In genomic region chr7:123557631-123558505, GRCh38 we compare ENCODE assay signal across 8 cellular contexts. TPM values are rescaled to one million over a fixed set of nuclear protein-coding genes. Genes with fewer than 3 reads are reported as not detected.
DNase-seq lines count a peak whose midpoint lies in the region; ATAC-seq and TF ChIP-seq lines count a peak whose summit lies in the region.

TSS of gene NDUFA5 (minus strand) at chr7:123557818. CDS start at chr7:123557795, 23 bp downstream.

- peak; percentile 98 for DNase-seq in NCI-H146 treated with DMSO at 0.1 percent for 48 hours (lab: John Stamatoyannopoulos, UW; ENCODE audit: unreplicated experiment)
- peak; percentile 90 to 98 (median 97) for DNase-seq in T-helper 1 cell
- DNase-seq in amniotic epithelial cell (ENCODE audit: low read depth), result peak; percentile 98
- peak; percentile 90 to 100 for DNase-seq in heart right ventricle
- DNase-seq in posterior cingulate gyrus, result peak; percentile 95 to 99 (median 97)
- DNase-seq in upper lobe of left lung, result peak; percentile 73 to 98

- peaks cover 3 to 47% (median 38%) of the 10 kb centered on the region in 9 donors for H3K4me1 ChIP-seq in heart right ventricle
- H3K4me1 ChIP-seq in upper lobe of left lung, result peaks cover 16 to 34% (median 25%) of the 10 kb centered on the region in 4 donors

- H3K27me3 ChIP-seq in heart right ventricle (no peaks in the 10 kb centered on the region), upper lobe of left lung (no peaks in the 10 kb centered on the region)

- peak; percentile 61 for TF ChIP-seq POLR2A in GM15510 (IDR thresholded peaks at IDR 0.05; ENCODE audit: borderline replicate concordance, extremely low read depth, insufficient read length)
- peak in 3 of 4 donors; percentile 44 to 79 (median 68) for TF ChIP-seq POLR2A in upper lobe of left lung (IDR thresholded peaks at IDR 0.05)

- peaks cover 0 to 34% (median 0%) of the 10 kb centered on the region in 9 donors for H3K36me3 ChIP-seq in heart right ventricle
- peaks cover 0 to 10% (median 1%) of the 10 kb centered on the region in 4 donors for H3K36me3 ChIP-seq in upper lobe of left lung

- no peak for TF ChIP-seq CTCF in heart right ventricle (IDR thresholded peaks at IDR 0.05)
- TF ChIP-seq CTCF in upper lobe of left lung (IDR thresholded peaks at IDR 0.05), result no peak

- H3K27ac ChIP-seq in heart right ventricle (peak within 1 kb of the TSS; percentile 89 to 96 (median 92)), upper lobe of left lung (peak within 1 kb of the TSS; percentile 85 to 89 (median 86))

- H3K4me3 ChIP-seq in heart right ventricle (peak within 1 kb of the TSS; percentile 61 to 92 (median 76)), upper lobe of left lung (peak within 1 kb of the TSS; percentile 63 to 81 (median 74))

- H3K9me3 ChIP-seq in heart right ventricle, result no peaks in the 10 kb centered on the region
- H3K9me3 ChIP-seq in upper lobe of left lung, result no peaks in the 10 kb centered on the region

- no peak for TF ChIP-seq EP300 in upper lobe of left lung (IDR thresholded peaks at IDR 0.05)

- intact Hi-C loops in heart right ventricle (cut with DNase I) (loop anchor here in 5 of 10 donors (1.0 to 10.0 kb wide), 8 partner anchors 23 to 1416 kb away; partner anchors contain the start of genes IQUB (in 3 of the 5), WASL (in 3 of the 5) and AASS (in 1 of the 5)), posterior cingulate gyrus (cut with DNase I) (loop anchor here (2.0 to 10.0 kb wide), 2 partner anchors 23 to 187 kb away; partner anchors contain the start of genes IQUB and WASL)

- peak; percentile 96 for ATAC-seq in HG02884 (IDR thresholded peaks at IDR 0.05; ENCODE audit: unreplicated experiment)
- peak; percentile 97 to 100 (median 99) for ATAC-seq in heart right ventricle
- ATAC-seq in upper lobe of left lung (ENCODE audit: low FRiP score in 2 of 2), result peak; percentile 99 to 100

- WGBS in heart right ventricle, 2 donors, result 3 to 4% methylated on average over 34 of the region's 34 CpGs
- 5 to 6% methylated on average over 29 to 34 of the region's 34 CpGs for WGBS in upper lobe of left lung, 2 donors

RNA-seq across cellular contexts. Expression of gene NDUFA5, which starts in this region (rescaled TPM):
- total RNA-seq in heart right ventricle (100 to 1,000 TPM; 185 to 358 (median 281) TPM), upper lobe of left lung (10 to 100 TPM; 11.5 to 65.8 (median 43.0) TPM)
- polyA plus RNA-seq in heart right ventricle, result 100 to 1,000 TPM; 123 to 491 TPM

Comparison
In these comparisons a context has a peak if more than half of its experiments do, and no peak if none do; other contexts are left out.
1. Peak in every context shown above with its lines: DNase-seq, ATAC-seq, H3K4me3 ChIP-seq and H3K27ac ChIP-seq.